In the genomic region with DNA sequence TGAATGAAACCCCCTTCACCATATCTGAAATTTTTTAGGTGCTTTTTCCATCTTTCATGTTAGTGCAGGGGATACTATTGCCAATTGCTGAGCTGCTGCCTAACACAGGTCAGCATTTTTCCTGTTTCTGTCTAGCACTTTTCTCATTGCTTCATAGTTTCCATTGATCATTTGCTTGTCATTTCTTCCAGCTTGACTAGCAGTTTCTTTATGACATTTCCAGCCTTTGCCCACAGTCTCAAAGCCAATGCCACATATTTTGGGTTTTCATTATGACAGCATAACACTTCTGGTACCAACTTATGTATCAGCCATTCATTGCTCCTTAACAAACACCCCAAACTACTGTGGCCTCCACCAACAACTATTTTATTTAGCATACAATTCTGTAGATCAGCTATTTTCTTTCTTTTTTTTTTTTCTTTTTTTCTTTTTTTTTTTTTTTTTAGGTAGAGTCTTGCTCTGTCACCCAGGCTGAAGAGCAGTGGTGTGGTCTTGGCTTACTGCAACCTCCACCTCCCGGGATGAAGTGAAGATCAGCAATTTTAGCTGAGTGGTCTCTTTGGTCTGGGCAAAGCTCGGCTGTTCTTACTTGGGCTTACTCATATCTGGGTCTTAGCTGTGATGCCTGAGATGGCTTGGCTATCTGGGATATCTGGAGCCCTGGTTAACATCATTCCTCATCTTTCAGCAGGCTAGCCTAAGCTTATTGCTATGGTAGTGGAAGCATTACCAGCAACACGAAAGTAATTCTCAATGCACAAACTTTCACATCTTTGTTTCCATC, we compare ENCODE assay signal across 20 cellular contexts.
DNase-seq lines count a peak whose midpoint lies in the region; ATAC-seq and TF ChIP-seq lines count a peak whose summit lies in the region.
"Had no signal": no experiment of that assay in that cellular context is flagged by ENCODE, and none has a peak within 500 bp of the region (broad histone marks: within the 10 kb centered on the region; RNA-seq: fewer than 3 reads in every experiment).

No MANE protein-coding gene starts in this region.

- no peak overlapping the region for H4K8ac ChIP-seq in H9 (replicated peaks; ENCODE audit: insufficient read length, low read depth, low read length)

- no peaks in the 10 kb centered on the region for H3K79me1 ChIP-seq in H9 (ENCODE audit: insufficient read depth, low read depth, low read length, poor library complexity, severe bottlenecking)

- H3K23ac ChIP-seq in H9 (ENCODE audit: insufficient read length, low read depth, low read length), result no peak overlapping the region

- H2BK20ac ChIP-seq in H9 (ENCODE audit: low read depth, low read length, poor library complexity, severe bottlenecking), result no peak overlapping the region

- H4K5ac ChIP-seq in H9 (ENCODE audit: insufficient read length, low read depth, low read length), result peak overlapping the region; percentile 17

- H3K4me2 ChIP-seq in H9 (ENCODE audit: insufficient read depth, insufficient read length, low read length), result no peak overlapping the region

- H3K27me3 ChIP-seq in H9 (ENCODE audit: insufficient read depth, low read length), result no peaks in the 10 kb centered on the region
- H3K27me3 ChIP-seq: heart right ventricle, SJCRH30, tibial artery had no signal

- no peak overlapping the region for H2AK5ac ChIP-seq in H9 (ENCODE audit: insufficient read length, low read length)

- no peaks in the 10 kb centered on the region for H3K9me3 ChIP-seq in H9 (ENCODE audit: control insufficient read depth, low read depth, low read length)
- H3K9me3 ChIP-seq: heart right ventricle, tibial artery had no signal

- no CpG with 5 or more reads among the region's 3 CpGs for WGBS in H9 (ENCODE audit: extremely low coverage, insufficient read length, low lambda C conversion rate)

- no peaks in the 10 kb centered on the region for H3K4me1 ChIP-seq in H9 (ENCODE audit: insufficient read depth, low read length)
- H3K4me1 ChIP-seq: SJCRH30, tibial artery had no signal

- H3K9ac ChIP-seq in H9 (ENCODE audit: extremely low read depth, insufficient read length, low read length), result no peak overlapping the region

- H2BK12ac ChIP-seq in H9 (ENCODE audit: insufficient read length, low read depth, low read length), result no peak overlapping the region

- no peak overlapping the region for H2BK15ac ChIP-seq in H9 (ENCODE audit: low read depth, low read length)

- no peak overlapping the region for H4K91ac ChIP-seq in H9 (ENCODE audit: insufficient read length, low read depth, low read length)

- no peaks in the 10 kb centered on the region; a peak in 1 of 7 replicates for H3K36me3 Mint-ChIP-seq in H9 (ENCODE audit: insufficient read depth in 1 of 3, low read depth in 3 of 3)
- H3K36me3 Mint-ChIP-seq in activated naive CD4-positive, alpha-beta T cell treated with anti-CD3 and anti-CD28 coated beads, Interleukin-2, amount 50 U/mL, for 72 hours, result no peaks in the 10 kb centered on the region
- H3K36me3 Mint-ChIP-seq in stimulated activated naive CD8-positive, alpha-beta T cell treated with anti-CD3 and anti-CD28 coated beads, Interleukin-15, Interleukin-2, amounts not matched to agents 100 ng/mL and 50 ng/mL, for 24 hours (ENCODE audit: low read depth), result peaks cover 6% of the 10 kb centered on the region

- H2AFZ ChIP-seq in H9 (ENCODE audit: low read length), result no peak overlapping the region

- no peak overlapping the region for H3K4me3 Mint-ChIP-seq in H9
- H3K4me3 Mint-ChIP-seq in stimulated activated naive CD8-positive, alpha-beta T cell treated with anti-CD3 and anti-CD28 coated beads, Interleukin-15, Interleukin-2, amounts not matched to agents 100 ng/mL and 50 ng/mL, for 24 hours, result peak overlapping the region; percentile 77
- H3K4me3 Mint-ChIP-seq: memory B cell, nephron progenitor cell had no signal

- H3K18ac ChIP-seq in H9 (ENCODE audit: insufficient read length, low read depth, low read length), result no peak overlapping the region

- H3K27ac Mint-ChIP-seq in H9, result peak overlapping the region in 1 of 3 experiments; percentile 56; a peak in 2 of 7 replicates
- peak overlapping the region; percentile 70 to 90 for H3K27ac Mint-ChIP-seq in activated naive CD4-positive, alpha-beta T cell treated with anti-CD3 and anti-CD28 coated beads, Interleukin-2, amount 50 U/mL, for 72 hours
- H3K27ac Mint-ChIP-seq in stimulated activated naive CD8-positive, alpha-beta T cell treated with anti-CD3 and anti-CD28 coated beads, Interleukin-15, Interleukin-2, amounts not matched to agents 100 ng/mL and 50 ng/mL, for 24 hours, result peak overlapping the region; percentile 95
- H3K27ac Mint-ChIP-seq: memory B cell, nephron progenitor cell had no signal

- no peaks in the 10 kb centered on the region for H4K20me1 ChIP-seq in H9 (ENCODE audit: control insufficient read depth, insufficient read depth, insufficient read length)

- H3K23me2 ChIP-seq in H9 (ENCODE audit: insufficient read length, low read depth, low read length, poor library complexity, severe bottlenecking), result no peaks in the 10 kb centered on the region

- H3K27me3 Mint-ChIP-seq in H9 (ENCODE audit: low read depth), result peaks cover 2% of the 10 kb centered on the region; the same call in 1 of the 2 replicates
- H3K27me3 Mint-ChIP-seq in stimulated activated naive CD8-positive, alpha-beta T cell treated with anti-CD3 and anti-CD28 coated beads, Interleukin-15, Interleukin-2, amounts not matched to agents 100 ng/mL and 50 ng/mL, for 24 hours, result peaks cover 4% of the 10 kb centered on the region

- H3K56ac ChIP-seq in H9 (ENCODE audit: insufficient read length, low read depth, low read length), result no peak overlapping the region

- H3K79me2 ChIP-seq in H9 (ENCODE audit: insufficient read depth, low read length), result no peaks in the 10 kb centered on the region

- no peak overlapping the region for H2BK120ac ChIP-seq in H9 (ENCODE audit: low read depth, low read length, poor library complexity, severe bottlenecking)

- TF ChIP-seq CTCF in H9 (conservative IDR thresholded peaks at IDR 0.05), result no peak

- no peaks in the 10 kb centered on the region for H3K9me3 Mint-ChIP-seq in H9
- no peaks in the 10 kb centered on the region for H3K9me3 Mint-ChIP-seq in activated naive CD4-positive, alpha-beta T cell treated with anti-CD3 and anti-CD28 coated beads, Interleukin-2, amount 50 U/mL, for 72 hours
- H3K9me3 Mint-ChIP-seq in stimulated activated naive CD8-positive, alpha-beta T cell treated with anti-CD3 and anti-CD28 coated beads, Interleukin-15, Interleukin-2, amounts not matched to agents 100 ng/mL and 50 ng/mL, for 24 hours, result no peaks in the 10 kb centered on the region
- H3K9me3 Mint-ChIP-seq: memory B cell, nephron progenitor cell had no signal

- H3K4me1 Mint-ChIP-seq in H9, result peaks cover 4 to 6% of the 10 kb centered on the region in 2 experiments
- peaks cover 33% of the 10 kb centered on the region for H3K4me1 Mint-ChIP-seq in stimulated activated naive CD8-positive, alpha-beta T cell treated with anti-CD3 and anti-CD28 coated beads, Interleukin-15, Interleukin-2, amounts not matched to agents 100 ng/mL and 50 ng/mL, for 24 hours (ENCODE audit: low read depth)
- H3K4me1 Mint-ChIP-seq: memory B cell, nephron progenitor cell had no signal

- H3T11ph ChIP-seq in H9 (ENCODE audit: low read length), result no peak overlapping the region

- peak; percentile 36 for DNase-seq in stimulated activated CD4-positive, alpha-beta T cell treated with anti-CD3 and anti-CD28 coated beads, Interleukin-15, amount 100 ng/mL, for 24 hours
- no peak for DNase-seq in stimulated activated CD4-positive, alpha-beta T cell treated with anti-CD3 and anti-CD28 coated beads, Interleukin-4, amount 100 ng/mL, for 1 hour
- DNase-seq in H9, result no peak
- peak in 1 of 2 donors; percentile 36 for DNase-seq in activated naive CD4-positive, alpha-beta T cell treated with anti-CD3 and anti-CD28 coated beads, Interleukin-2, amount 50 U/mL, for 72 hours (ENCODE audit: low spot score in 2 of 2)
- no peak for DNase-seq in T-helper 9 cell
- no peak for DNase-seq in NCI-H2107 (lab: John Stamatoyannopoulos, UW)
- no peak for DNase-seq in SIG-M5 treated with dmso at 0.1 percent for 504 hours (lab: John Stamatoyannopoulos, UW; ENCODE audit: unreplicated experiment)
- DNase-seq: activated CD8-positive, alpha-beta memory T cell treated with anti-CD3 and anti-CD28 coated beads for 24 hours; central memory CD4-positive, alpha-beta T cell; COR-L47; effector CD4-positive, alpha-beta T cell; heart right ventricle; MM.1S; NCI-H1930; nephron progenitor cell; SJCRH30; stimulated activated CD8-positive, alpha-beta memory T cell treated with anti-CD3 and anti-CD28 coated beads, Interleukin-4, amount 100 ng/mL, for 48 hours; tibial artery had no signal

- peak; percentile 98 for ATAC-seq in activated naive CD4-positive, alpha-beta T cell treated with anti-CD3 and anti-CD28 coated beads, Interleukin-2, amount 50 U/mL, for 72 hours
- ATAC-seq: heart right ventricle had no signal

- H3K4ac ChIP-seq in H9 (ENCODE audit: low read depth, low read length), result no peak overlapping the region

- H3K27ac ChIP-seq in H9 (ENCODE audit: insufficient read length, low read depth, low read length), result no peak overlapping the region
- H3K27ac ChIP-seq: heart right ventricle, SJCRH30, tibial artery had no signal

- H3K14ac ChIP-seq in H9 (ENCODE audit: insufficient read depth, low read length), result no peak overlapping the region

- no peak overlapping the region for H2BK5ac ChIP-seq in H9 (ENCODE audit: insufficient read length, low read length)
